Comparison of ENCODE assay signal across 16 cellular contexts in genomic region chr4:184803133-184803532, GRCh38.
"Had no signal": no experiment of that assay in that cellular context is flagged by ENCODE, and none has a peak within 500 bp of the region (broad histone marks: within the 10 kb centered on the region; RNA-seq: fewer than 3 reads in every experiment).

No MANE protein-coding gene starts in this region.

- H3K9me3 ChIP-seq: breast epithelium, esophagus muscularis mucosa, right atrium auricular region, testis, uterus had no signal

- DNase-seq: activated CD4-positive, alpha-beta memory T cell treated with anti-CD3 and anti-CD28 coated beads for 36 hours; activated effector memory CD4-positive, alpha-beta T cell treated with anti-CD3 and anti-CD28 coated beads, Interleukin-2, amount 50 U/mL, for 16 hours; activated naive CD8-positive, alpha-beta T cell treated with anti-CD3 and anti-CD28 coated beads, Interleukin-2, amount 10 ng/mL, durations not matched to agents 7 days and 5 days; activated T-cell treated with anti-CD3 and anti-CD28 coated beads, Interleukin-2, amount 50 U/mL, for 4 hours; aorta; dorsolateral prefrontal cortex; naive B cell; stimulated activated CD4-positive, alpha-beta T cell treated with anti-CD3 and anti-CD28 coated beads, Interleukin-1b, Interleukin-23, amount 100 ng/mL, for 48 hours; stimulated activated naive CD4-positive, alpha-beta T cell treated with Interleukin-2 at 50 U/mL for 16 hours; T-helper 9 cell; testis; uterus had no signal

- H3K4me3 ChIP-seq: breast epithelium, esophagus muscularis mucosa, lung, testis, uterus had no signal

- H3K36me3 ChIP-seq: breast epithelium, uterus had no signal

- H3K27ac ChIP-seq: testis had no signal

- H3K27me3 ChIP-seq: breast epithelium, dorsolateral prefrontal cortex, esophagus muscularis mucosa, right atrium auricular region, testis, uterus had no signal

- ATAC-seq: activated T-cell treated with anti-CD3 and anti-CD28 coated beads, Interleukin-2, amount 50 U/mL, for 4 hours had no signal
